ENCODE assay signal across 2 cellular contexts in genomic region chr1:204043680-204044079, GRCh38.
A peak's percentile ranks its signal among the peaks of the same experiment; 100 is the strongest.
TF ChIP-seq lines count a peak whose summit lies in the region.

No MANE protein-coding gene starts in this region.

TF ChIP-seq in liver, 16 proteins besides CTCF, POLR2A, EP300 and RAD21:
- TF ChIP-seq FOXA1 (IDR thresholded peaks at IDR 0.05) (no peak), JUND (IDR thresholded peaks at IDR 0.05) (no peak), NR2F2 (IDR thresholded peaks at IDR 0.05) (peak; percentile 63), TAF1 (conservative IDR thresholded peaks at IDR 0.05) (no peak)

TF ChIP-seq in HepG2, 621 proteins besides CTCF, POLR2A, EP300 and RAD21:
- TF ChIP-seq ZMYM4 (CRISPR knock-in tag; IDR thresholded peaks at IDR 0.05) (no peak), ZBTB40 (IDR thresholded peaks at IDR 0.05) (no peak), ZBTB40 (CRISPR knock-in tag; IDR thresholded peaks at IDR 0.05) (no peak), ZNF878 (CRISPR knock-in tag; IDR thresholded peaks at IDR 0.05) (no peak), IKZF4 (CRISPR knock-in tag; IDR thresholded peaks at IDR 0.05; ENCODE audit: borderline replicate concordance, low read depth, not compliant biosample characterization) (no peak), SNAPC5 (CRISPR knock-in tag; IDR thresholded peaks at IDR 0.05; ENCODE audit: borderline replicate concordance) (no peak), ZKSCAN5 (CRISPR knock-in tag; IDR thresholded peaks at IDR 0.05) (no peak), ZNF484 (CRISPR knock-in tag; IDR thresholded peaks at IDR 0.05; ENCODE audit: borderline replicate concordance, low read depth) (no peak), ETV6 (CRISPR knock-in tag; conservative IDR thresholded peaks at IDR 0.05) (no peak), ZNF225 (CRISPR knock-in tag; IDR thresholded peaks at IDR 0.05) (no peak), ZFY (CRISPR knock-in tag; IDR thresholded peaks at IDR 0.05) (no peak), REL (CRISPR knock-in tag; conservative IDR thresholded peaks at IDR 0.05) (no peak), GATAD1 (CRISPR knock-in tag; IDR thresholded peaks at IDR 0.05) (no peak), MBD4 (IDR thresholded peaks at IDR 0.05; ENCODE audit: borderline replicate concordance, low read length) (no peak), HMGA1 (CRISPR knock-in tag; conservative IDR thresholded peaks at IDR 0.05) (no peak), ZNF773 (CRISPR knock-in tag; IDR thresholded peaks at IDR 0.05; ENCODE audit: borderline replicate concordance) (no peak)
